In the genomic region with DNA sequence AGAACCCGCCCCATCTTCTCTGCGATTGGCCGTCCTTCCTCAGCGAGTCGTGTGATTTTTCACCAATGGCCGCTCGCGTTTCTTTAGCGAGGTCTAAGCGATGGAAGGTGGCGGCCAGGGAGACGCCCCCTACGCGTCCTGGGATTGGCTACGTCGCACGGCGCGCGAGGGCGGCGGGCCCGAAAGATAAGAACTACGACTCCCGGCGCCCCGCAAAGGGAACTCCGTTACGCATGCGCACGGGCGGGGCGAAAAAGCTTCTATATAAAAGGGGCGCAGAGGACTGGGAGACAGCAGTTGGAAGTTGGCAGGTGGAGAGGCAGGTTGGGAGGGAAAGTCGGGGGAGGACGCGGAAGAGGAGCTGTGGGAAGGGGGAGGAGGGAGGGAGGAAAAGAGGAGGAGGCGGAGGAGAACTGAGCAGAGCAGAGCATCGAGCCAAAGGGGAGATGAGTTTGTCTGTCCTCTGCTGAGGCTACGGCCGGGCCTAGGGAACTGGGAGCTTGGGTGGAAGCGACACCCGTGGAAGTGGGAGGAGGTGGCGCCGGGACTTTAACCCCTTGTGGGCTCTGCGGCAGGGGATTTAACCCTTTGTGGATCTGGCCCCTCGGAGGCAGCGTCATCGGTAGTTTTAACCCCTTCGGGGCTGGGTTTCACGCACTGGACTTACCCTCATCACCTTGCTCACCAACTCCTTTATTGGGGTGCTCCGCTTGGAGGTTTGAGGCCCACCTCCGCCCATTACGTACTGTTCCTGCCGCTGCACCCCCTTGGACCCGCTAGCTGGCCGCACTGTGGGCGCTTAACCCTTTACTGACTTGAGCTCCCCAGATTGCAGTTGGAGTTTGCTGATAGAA, we compare ENCODE assay signal across 8 cellular contexts. TPM values are rescaled to one million over a fixed set of nuclear protein-coding genes. Genes with fewer than 3 reads are reported as not detected.
DNase-seq lines count a peak whose midpoint lies in the region; ATAC-seq lines count a peak whose summit lies in the region.

Gene HEXIM1, plus strand, starts transcription at position 293 of the 854 bp plus-strand sequence. CDS start 716 bp downstream, outside the sequence.

- H3K9me3 Mint-ChIP-seq in dendritic cell treated with granulocyte-macrophage colony-stimulating factor and Interleukin-4, amounts not matched to agents 40 ng/mL and 50 ng/mL, for 4 days = no peaks in the 10 kb centered on the region

- ATAC-seq in GM19395 (IDR thresholded peaks at IDR 0.05; ENCODE audit: unreplicated experiment) (peak; percentile 52), HG03565 (IDR thresholded peaks at IDR 0.05; ENCODE audit: unreplicated experiment) (peak; percentile 56), left lobe of liver (peak; percentile 60)

- peaks cover 62% of the 10 kb centered on the region for H3K4me1 Mint-ChIP-seq in dendritic cell treated with granulocyte-macrophage colony-stimulating factor and Interleukin-4, amounts not matched to agents 40 ng/mL and 50 ng/mL, for 4 days (ENCODE audit: low read depth)

- H3K27ac Mint-ChIP-seq in dendritic cell treated with granulocyte-macrophage colony-stimulating factor and Interleukin-4, amounts not matched to agents 40 ng/mL and 50 ng/mL, for 4 days = peak within 1 kb of the TSS; percentile 100

- H3K36me3 Mint-ChIP-seq in dendritic cell treated with granulocyte-macrophage colony-stimulating factor and Interleukin-4, amounts not matched to agents 40 ng/mL and 50 ng/mL, for 4 days (ENCODE audit: low read depth) = peaks cover 43% of the 10 kb centered on the region

- intact Hi-C loops in dendritic cell treated with granulocyte-macrophage colony-stimulating factor and Interleukin-4, amounts not matched to agents 40 ng/mL and 50 ng/mL, for 4 days (cut with micrococcal nuclease) = loop anchor here (1.0 to 2.0 kb wide), 3 partner anchors 13 to 49 kb away; partner anchors contain the start of genes ACBD4 and HEXIM2

- no peaks in the 10 kb centered on the region for H3K27me3 Mint-ChIP-seq in dendritic cell treated with granulocyte-macrophage colony-stimulating factor and Interleukin-4, amounts not matched to agents 40 ng/mL and 50 ng/mL, for 4 days

- peak within 1 kb of the TSS; percentile 87 for H3K4me3 Mint-ChIP-seq in dendritic cell treated with granulocyte-macrophage colony-stimulating factor and Interleukin-4, amounts not matched to agents 40 ng/mL and 50 ng/mL, for 4 days

- DNase-seq in C1 segment of cervical spinal cord (lab: John Stamatoyannopoulos, UW) = peak; percentile 96 to 100 (median 99)
- DNase-seq in NCI-H774 (lab: John Stamatoyannopoulos, UW) = peak; percentile 100
- DNase-seq in activated CD4-positive, alpha-beta T cell treated with anti-CD3 and anti-CD28 coated beads, Interleukin-2, amount 50 U/mL, for 4 hours = peak; percentile 98 to 99
- DNase-seq in left lobe of liver (ENCODE audit: low spot score) = peak; percentile 100
- DNase-seq in stimulated activated CD4-positive, alpha-beta T cell treated with anti-CD3 and anti-CD28 coated beads, Interleukin-2, amount 100 ng/mL, for 4 hours (ENCODE audit: low read depth) = peak; percentile 98

RNA-seq across cellular contexts. Expression of gene HEXIM1, which starts in this region (rescaled TPM):
- 29.3 TPM for total RNA-seq in left lobe of liver

Comparison
In these comparisons a context has a peak if more than half of its experiments do, and no peak if none do; other contexts are left out.
1. Peak in every context shown above with its lines: DNase-seq and ATAC-seq.